1 cellular context compared by ENCODE assay signal in genomic region chr2:48510329-48510728, GRCh38.
TF ChIP-seq lines count a peak whose summit lies in the region.

No MANE protein-coding gene starts in this region.

TF ChIP-seq in H1, 55 proteins besides CTCF, POLR2A, EP300 and RAD21 (continued from another document):
- TF ChIP-seq HDAC2 (IDR thresholded peaks at IDR 0.05; ENCODE audit: borderline replicate concordance in 1 of 2, low read depth in 2 of 2, low read length in 2 of 2) (no peak), NANOG (IDR thresholded peaks at IDR 0.05; ENCODE audit: insufficient read depth, low read depth, low read length, poor library complexity, severe bottlenecking) (no peak), JUND (IDR thresholded peaks at IDR 0.05; ENCODE audit: low read length) (no peak), SIX5 (IDR thresholded peaks at IDR 0.05; ENCODE audit: low read depth, low read length) (no peak), POLR2AphosphoS5 (IDR thresholded peaks at IDR 0.05; ENCODE audit: low read depth, low read length) (no peak), SIN3A (conservative IDR thresholded peaks at IDR 0.05 in 1 of 2, IDR thresholded peaks at IDR 0.05 in 1 of 2; ENCODE audit: low read depth in 1 of 2, low read length in 2 of 2) (no peak), SIRT6 (IDR thresholded peaks at IDR 0.05; ENCODE audit: low read length) (no peak), CEBPB (IDR thresholded peaks at IDR 0.05; ENCODE audit: low read depth, low read length) (no peak), TAF7 (optimal IDR thresholded peaks at IDR 0.05; ENCODE audit: borderline replicate concordance, low read depth, low read length) (no peak), CHD2 (IDR thresholded peaks at IDR 0.05; ENCODE audit: low read length) (no peak), SP4 (IDR thresholded peaks at IDR 0.05; ENCODE audit: low read length) (no peak), TBP (IDR thresholded peaks at IDR 0.05; ENCODE audit: low read depth, low read length) (no peak), ASH2L (IDR thresholded peaks at IDR 0.05; ENCODE audit: low read length) (no peak), CREB1 (IDR thresholded peaks at IDR 0.05) (no peak), CTBP2 (IDR thresholded peaks at IDR 0.05; ENCODE audit: borderline replicate concordance, insufficient read depth, insufficient read length, low read length) (no peak), POU5F1 (IDR thresholded peaks at IDR 0.05; ENCODE audit: low read depth, low read length) (no peak), BRCA1 (IDR thresholded peaks at IDR 0.05; ENCODE audit: low read depth, low read length) (no peak)
